In the genomic region with DNA sequence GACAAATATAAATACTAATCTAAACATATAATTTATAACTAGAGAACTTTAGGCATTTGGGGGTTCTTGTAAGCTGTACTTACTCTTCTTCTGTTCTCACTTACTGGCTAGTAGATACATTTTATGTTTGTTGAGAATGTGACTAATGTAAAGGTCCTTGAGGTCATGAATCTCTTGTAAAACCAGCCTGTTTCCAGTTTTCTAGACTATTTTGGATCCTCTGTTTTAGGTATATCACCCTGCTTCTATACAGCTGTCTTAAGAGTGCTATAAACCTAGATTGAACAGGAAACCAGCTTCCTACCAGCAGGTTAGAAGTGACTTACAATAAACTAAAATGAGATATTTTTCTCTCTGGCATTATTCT, we compare ENCODE assay signal across 15 cellular contexts.
DNase-seq lines count a peak whose midpoint lies in the region; ATAC-seq and TF ChIP-seq lines count a peak whose summit lies in the region.
"Had no signal": no experiment of that assay in that cellular context is flagged by ENCODE, and none has a peak within 500 bp of the region (broad histone marks: within the 10 kb centered on the region; RNA-seq: fewer than 3 reads in every experiment).

No MANE protein-coding gene starts in this region.

- no peaks in the 10 kb centered on the region for H3F3A ChIP-seq in Loucy (ENCODE audit: low read depth)

- no peaks in the 10 kb centered on the region for H3K36me3 Mint-ChIP-seq in nephron progenitor cell (ENCODE audit: low read depth)
- H3K36me3 Mint-ChIP-seq: CD4-positive, alpha-beta memory T cell had no signal

- no peaks in the 10 kb centered on the region for H3K9me3 ChIP-seq in Loucy (ENCODE audit: insufficient read depth, low read depth, low read length)

- no peaks in the 10 kb centered on the region for H4K20me1 ChIP-seq in Loucy (ENCODE audit: insufficient read depth, low read length, poor library complexity, severe bottlenecking)

- no peaks in the 10 kb centered on the region for H3K9me3 Mint-ChIP-seq in nephron progenitor cell
- H3K9me3 Mint-ChIP-seq: GM23338 had no signal

- H3K9ac ChIP-seq in Loucy (ENCODE audit: low read depth, low read length, poor library complexity, severe bottlenecking), result no peak overlapping the region

- TF ChIP-seq CTCF in Loucy (conservative IDR thresholded peaks at IDR 0.05; ENCODE audit: low read length) (no peak), choroid plexus epithelial cell (conservative IDR thresholded peaks at IDR 0.05; ENCODE audit: low read depth, low read length) (no peak), nephron progenitor cell (IDR thresholded peaks at IDR 0.05) (no peak)

- no peaks in the 10 kb centered on the region for H3K36me3 ChIP-seq in Loucy (ENCODE audit: insufficient read depth, low read length)

- H2AFZ ChIP-seq in Loucy (ENCODE audit: low read length), result no peak overlapping the region
- H2AFZ ChIP-seq: GM23338 had no signal

- H3K27ac Mint-ChIP-seq in nephron progenitor cell, result peak overlapping the region; percentile 32
- H3K27ac Mint-ChIP-seq: CD4-positive, alpha-beta memory T cell; GM23338 had no signal

- H3K4me2 ChIP-seq in Loucy (ENCODE audit: low read depth, low read length, poor library complexity, severe bottlenecking), result peak overlapping the region; percentile 17
- H3K4me2 ChIP-seq: GM23338 had no signal

- DNase-seq in DMS 273 (lab: John Stamatoyannopoulos, UW; ENCODE audit: unreplicated experiment), result peak; percentile 24
- no peak for DNase-seq in DMS 273 treated with DMSO at 0.1 percent for 48 hours (lab: John Stamatoyannopoulos, UW)
- peak; percentile 45 for DNase-seq in choroid plexus epithelial cell (ENCODE audit: low read depth)
- DNase-seq in nephron progenitor cell, result no peak
- no peak for DNase-seq in SHP77 (lab: John Stamatoyannopoulos, UW)
- DNase-seq in activated gamma-delta T cell treated with Interleukin-2 at 50 U/mL for 16 hours, result no peak
- DNase-seq: CD4-positive, alpha-beta memory T cell; Karpas-422; NCI-H1105 treated with DMSO at 0.1 percent for 48 hours; NCI-H187; OCI-M1; SW 1271 had no signal

- H3K27me3 ChIP-seq in Loucy (ENCODE audit: insufficient read depth, low read length, poor library complexity, severe bottlenecking), result no peaks in the 10 kb centered on the region

- H3K4me1 Mint-ChIP-seq in nephron progenitor cell, result peaks cover 33% of the 10 kb centered on the region
- H3K4me1 Mint-ChIP-seq: CD4-positive, alpha-beta memory T cell had no signal

- no peaks in the 10 kb centered on the region for H3K27me3 Mint-ChIP-seq in nephron progenitor cell (ENCODE audit: low read depth, poor library complexity)
- H3K27me3 Mint-ChIP-seq: CD4-positive, alpha-beta memory T cell had no signal

- peaks cover 33% of the 10 kb centered on the region for H3K79me2 ChIP-seq in Loucy (ENCODE audit: insufficient read depth, low read length)

- peaks cover 22% of the 10 kb centered on the region for H3K4me1 ChIP-seq in Loucy (ENCODE audit: insufficient read depth, low read length, poor library complexity, severe bottlenecking)

- no peak overlapping the region for H3K4me3 Mint-ChIP-seq in nephron progenitor cell
- H3K4me3 Mint-ChIP-seq: CD4-positive, alpha-beta memory T cell; GM23338 had no signal

- H3K4me3 ChIP-seq in Loucy (ENCODE audit: low read length, poor library complexity, severe bottlenecking), result no peak overlapping the region
- H3K4me3 ChIP-seq in choroid plexus epithelial cell (ENCODE audit: low read depth, low read length), result no peak overlapping the region
- H3K4me3 ChIP-seq: GM23338 had no signal

- no peak for ATAC-seq in GM19351 (IDR thresholded peaks at IDR 0.05; ENCODE audit: unreplicated experiment)
- ATAC-seq: GM23338 had no signal

- no peaks in the 10 kb centered on the region for H3K9me2 ChIP-seq in Loucy (replicated peaks; ENCODE audit: low read depth, low read length)

Comparison
In these comparisons a context has a peak if more than half of its experiments do, and no peak if none do; other contexts are left out.
1. DNase-seq: peak in DMS 273 (single experiment) and choroid plexus epithelial cell (single experiment); none in DMS 273 treated with DMSO at 0.1 percent for 48 hours (single experiment), nephron progenitor cell (single experiment), SHP77 (0 of 2) and activated gamma-delta T cell treated with Interleukin-2 at 50 U/mL for 16 hours (single experiment).